Comparison of ENCODE assay signal across 1 cellular context in the genomic region with DNA sequence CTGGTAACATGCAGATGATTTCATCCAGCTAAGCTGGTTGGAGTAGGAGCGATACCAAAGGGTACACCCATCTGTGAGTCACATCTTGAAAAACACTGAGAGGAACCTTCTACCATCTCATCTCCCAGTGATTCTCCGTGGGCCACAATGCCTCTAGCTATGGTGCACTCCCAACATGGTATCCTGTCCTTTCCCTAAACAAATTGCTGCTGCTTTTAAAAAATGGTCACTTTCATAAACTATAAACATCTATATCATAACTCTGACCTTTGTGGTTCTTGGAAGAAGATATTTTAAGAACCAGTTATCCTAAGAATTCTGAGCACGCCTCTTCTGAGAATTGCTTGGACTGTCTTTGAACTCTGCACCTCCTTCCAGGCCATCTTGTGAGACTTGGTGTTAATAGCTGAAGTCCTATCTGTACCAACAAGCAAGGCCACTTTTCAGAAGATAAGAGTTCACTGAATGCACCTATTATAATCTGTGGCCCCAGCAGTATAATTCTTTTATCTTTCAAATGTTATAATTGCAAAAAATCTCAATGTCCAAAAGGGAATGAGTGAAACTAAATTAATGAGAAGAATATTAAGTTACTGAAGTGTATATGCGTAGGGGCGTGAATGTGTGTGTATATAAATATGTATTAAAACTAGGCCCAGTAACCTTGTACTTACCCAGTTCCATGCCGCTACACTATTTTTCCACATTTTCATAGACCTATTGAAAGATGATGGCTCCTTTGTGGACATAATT.
TF ChIP-seq lines count a peak whose summit lies in the region.

No MANE protein-coding gene starts in this region.

TF ChIP-seq in K562, 482 proteins besides CTCF, POLR2A, EP300 and RAD21 (continued from another document and continues in another):
- TF ChIP-seq MGA (IDR thresholded peaks at IDR 0.05) (peak; percentile 23; the same call in 1 of the 2 replicates), CBFA2T2 (conservative IDR thresholded peaks at IDR 0.05) (peak; percentile 95), HDAC3 (IDR thresholded peaks at IDR 0.05; ENCODE audit: borderline replicate concordance, partially characterized antibody) (peak; percentile 96), RBFOX2 (IDR thresholded peaks at IDR 0.05; ENCODE audit: low read depth, low read length) (peak; percentile 43; the same call in 1 of the 2 replicates), FOXK1 (CRISPR knock-in tag; IDR thresholded peaks at IDR 0.05; ENCODE audit: borderline replicate concordance) (no peak), POLR2AphosphoS5 (IDR thresholded peaks at IDR 0.05; ENCODE audit: control insufficient read depth, insufficient read depth, low read depth, low read length) (peak; percentile 94), CTBP1 (IDR thresholded peaks at IDR 0.05; ENCODE audit: borderline replicate concordance) (peak; percentile 94), RFX1 (IDR thresholded peaks at IDR 0.05) (no peak), TBL1XR1 (IDR thresholded peaks at IDR 0.05; ENCODE audit: low read length in 2 of 2) (peak; percentile 63 to 94; a peak in 3 of 4 replicates), HDAC2 (IDR thresholded peaks at IDR 0.05) (peak; percentile 89; the same call in 1 of the 2 replicates), POLR2B (IDR thresholded peaks at IDR 0.05; ENCODE audit: low read depth, partially characterized antibody) (peak; percentile 27), CREM (IDR thresholded peaks at IDR 0.05; ENCODE audit: low read depth) (no peak; the same call in 1 of the 2 replicates), NFIC (IDR thresholded peaks at IDR 0.05) (peak; percentile 83), NBN (IDR thresholded peaks at IDR 0.05; ENCODE audit: low read depth) (peak; percentile 89), NFATC3 (IDR thresholded peaks at IDR 0.05) (peak; percentile 13; the same call in 1 of the 2 replicates), DPF2 (IDR thresholded peaks at IDR 0.05) (peak; percentile 95), RNF2 (IDR thresholded peaks at IDR 0.05) (peak; percentile 17), RCOR1 (IDR thresholded peaks at IDR 0.05; ENCODE audit: borderline replicate concordance in 1 of 2, low read depth in 2 of 2, low read length in 2 of 2) (peak; percentile 58 to 82; a peak in 3 of 4 replicates), ZC3H8 (IDR thresholded peaks at IDR 0.05) (no peak), SMARCE1 (IDR thresholded peaks at IDR 0.05) (peak; percentile 88), ADNP (tag; IDR thresholded peaks at IDR 0.05) (peak; percentile 40; the same call in 1 of the 2 replicates), PHB2 (IDR thresholded peaks at IDR 0.05; ENCODE audit: low read depth) (peak; percentile 65; the same call in 1 of the 2 replicates), MTA2 (IDR thresholded peaks at IDR 0.05; ENCODE audit: low read depth) (peak; percentile 90), ARNT (IDR thresholded peaks at IDR 0.05) (peak; percentile 83 to 85; a peak in 3 of 4 replicates), NONO (IDR thresholded peaks at IDR 0.05; ENCODE audit: low read depth in 2 of 2, low read length in 1 of 2) (no peak), SMARCC2 (IDR thresholded peaks at IDR 0.05; ENCODE audit: low read depth) (peak; percentile 58; the same call in 1 of the 2 replicates), NKRF (IDR thresholded peaks at IDR 0.05; ENCODE audit: borderline replicate concordance) (peak; percentile 15; the same call in 1 of the 2 replicates), NCOA1 (IDR thresholded peaks at IDR 0.05; ENCODE audit: low read depth) (peak; percentile 92; the same call in 1 of the 2 replicates), ZNF445 (CRISPR knock-in tag; IDR thresholded peaks at IDR 0.05; ENCODE audit: low read depth) (peak; percentile 29; the same call in 1 of the 2 replicates), PBX2 (CRISPR knock-in tag; IDR thresholded peaks at IDR 0.05; ENCODE audit: low read depth) (no peak), PBX2 (tag; conservative IDR thresholded peaks at IDR 0.05; ENCODE audit: low read depth) (0 out of 2 replicates have a peak, but pooled peaks have one; percentile 18)
- TF ChIP-seq, protein P1, sequence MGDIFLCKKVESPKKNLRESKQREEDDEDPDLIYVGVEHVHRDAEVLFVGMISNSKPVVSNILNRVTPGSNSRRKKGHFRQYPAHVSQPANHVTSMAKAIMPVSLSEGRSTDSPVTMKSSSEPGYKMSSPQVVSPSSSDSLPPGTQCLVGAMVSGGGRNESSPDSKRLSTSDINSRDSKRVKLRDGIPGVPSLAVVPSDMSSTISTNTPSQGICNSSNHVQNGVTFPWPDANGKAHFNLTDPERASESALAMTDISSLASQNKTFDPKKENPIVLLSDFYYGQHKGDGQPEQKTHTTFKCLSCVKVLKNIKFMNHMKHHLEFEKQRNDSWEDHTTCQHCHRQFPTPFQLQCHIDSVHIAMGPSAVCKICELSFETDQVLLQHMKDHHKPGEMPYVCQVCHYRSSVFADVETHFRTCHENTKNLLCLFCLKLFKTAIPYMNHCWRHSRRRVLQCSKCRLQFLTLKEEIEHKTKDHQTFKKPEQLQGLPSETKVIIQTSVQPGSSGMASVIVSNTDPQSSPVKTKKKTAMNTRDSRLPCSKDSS (IDR thresholded peaks at IDR 0.05; ENCODE audit: low read depth, partially characterized antibody) = no peak
- TF ChIP-seq, protein P2, sequence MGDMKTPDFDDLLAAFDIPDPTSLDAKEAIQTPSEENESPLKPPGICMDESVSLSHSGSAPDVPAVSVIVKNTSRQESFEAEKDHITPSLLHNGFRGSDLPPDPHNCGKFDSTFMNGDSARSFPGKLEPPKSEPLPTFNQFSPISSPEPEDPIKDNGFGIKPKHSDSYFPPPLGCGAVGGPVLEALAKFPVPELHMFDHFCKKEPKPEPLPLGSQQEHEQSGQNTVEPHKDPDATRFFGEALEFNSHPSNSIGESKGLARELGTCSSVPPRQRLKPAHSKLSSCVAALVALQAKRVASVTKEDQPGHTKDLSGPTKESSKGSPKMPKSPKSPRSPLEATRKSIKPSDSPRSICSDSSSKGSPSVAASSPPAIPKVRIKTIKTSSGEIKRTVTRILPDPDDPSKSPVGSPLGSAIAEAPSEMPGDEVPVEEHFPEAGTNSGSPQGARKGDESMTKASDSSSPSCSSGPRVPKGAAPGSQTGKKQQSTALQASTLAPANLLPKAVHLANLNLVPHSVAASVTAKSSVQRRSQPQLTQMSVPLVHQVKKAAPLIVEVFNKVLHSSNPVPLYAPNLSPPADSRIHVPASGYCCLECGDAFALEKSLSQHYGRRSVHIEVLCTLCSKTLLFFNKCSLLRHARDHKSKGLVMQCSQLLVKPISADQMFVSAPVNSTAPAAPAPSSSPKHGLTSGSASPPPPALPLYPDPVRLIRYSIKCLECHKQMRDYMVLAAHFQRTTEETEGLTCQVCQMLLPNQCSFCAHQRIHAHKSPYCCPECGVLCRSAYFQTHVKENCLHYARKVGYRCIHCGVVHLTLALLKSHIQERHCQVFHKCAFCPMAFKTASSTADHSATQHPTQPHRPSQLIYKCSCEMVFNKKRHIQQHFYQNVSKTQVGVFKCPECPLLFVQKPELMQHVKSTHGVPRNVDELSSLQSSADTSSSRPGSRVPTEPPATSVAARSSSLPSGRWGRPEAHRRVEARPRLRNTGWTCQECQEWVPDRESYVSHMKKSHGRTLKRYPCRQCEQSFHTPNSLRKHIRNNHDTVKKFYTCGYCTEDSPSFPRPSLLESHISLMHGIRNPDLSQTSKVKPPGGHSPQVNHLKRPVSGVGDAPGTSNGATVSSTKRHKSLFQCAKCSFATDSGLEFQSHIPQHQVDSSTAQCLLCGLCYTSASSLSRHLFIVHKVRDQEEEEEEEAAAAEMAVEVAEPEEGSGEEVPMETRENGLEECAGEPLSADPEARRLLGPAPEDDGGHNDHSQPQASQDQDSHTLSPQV (IDR thresholded peaks at IDR 0.05) = peak; percentile 75
